22 cellular contexts compared by ENCODE assay signal in genomic region chr6:150652848-150653613, GRCh38. TPM values are rescaled to one million over a fixed set of nuclear protein-coding genes. Genes with fewer than 3 reads are reported as not detected.
A peak's percentile ranks its signal among the peaks of the same experiment; 100 is the strongest.
DNase-seq lines count a peak whose midpoint lies in the region; ATAC-seq and TF ChIP-seq lines count a peak whose summit lies in the region.
"Had no signal": no experiment of that assay in that cellular context is flagged by ENCODE, and none has a peak within 500 bp of the region (broad histone marks: within the 10 kb centered on the region; RNA-seq: fewer than 3 reads in every experiment).

No MANE protein-coding gene starts in this region.

- no peaks in the 10 kb centered on the region for H3K27me3 Mint-ChIP-seq in activated T-helper 17 cell treated with anti-CD3 and anti-CD28 coated beads, Interleukin-2, amount 50 U/mL, for 72 hours
- no peaks in the 10 kb centered on the region for H3K27me3 Mint-ChIP-seq in nephron (ENCODE audit: low read depth)

- H3K4me2 ChIP-seq in GM23248 (ENCODE audit: unreplicated experiment) = no peak overlapping the region
- no peak overlapping the region for H3K4me2 ChIP-seq in fibroblast of lung (ENCODE audit: extremely low read depth, insufficient read depth, low read length)

- no peaks in the 10 kb centered on the region; the same call in 1 of the 2 replicates for H3K27me3 ChIP-seq in GM23248 (replicated peaks; ENCODE audit: insufficient read depth)
- H3K27me3 ChIP-seq in fibroblast of lung (ENCODE audit: control insufficient read depth, insufficient read depth, low read length) = no peaks in the 10 kb centered on the region
- no peaks in the 10 kb centered on the region for H3K27me3 ChIP-seq in brain microvascular endothelial cell (replicated peaks)
- H3K27me3 ChIP-seq: gastroesophageal sphincter, SJSA1 had no signal

- H3K4me3 ChIP-seq in GM23248 = no peak overlapping the region
- no peak overlapping the region for H3K4me3 ChIP-seq in fibroblast of lung (replicated peaks in 1 of 4; ENCODE audit: control extremely low read depth in 1 of 4, insufficient read depth in 1 of 4, low read depth in 3 of 4, low read length in 4 of 4)
- H3K4me3 ChIP-seq in brain microvascular endothelial cell (ENCODE audit: low read depth, low read length) = no peak overlapping the region
- H3K4me3 ChIP-seq: gastroesophageal sphincter, SJSA1 had no signal

- no peaks in the 10 kb centered on the region for H3K79me2 ChIP-seq in GM23248 (ENCODE audit: insufficient read depth)
- no peaks in the 10 kb centered on the region for H3K79me2 ChIP-seq in fibroblast of lung (ENCODE audit: control insufficient read depth, insufficient read depth, low read length)

- TF ChIP-seq CTCF in fibroblast of lung (conservative IDR thresholded peaks at IDR 0.05 in 1 of 2, IDR thresholded peaks at IDR 0.05 in 1 of 2; ENCODE audit: low read depth in 1 of 2, low read length in 2 of 2) = no peak
- TF ChIP-seq CTCF in nephron (IDR thresholded peaks at IDR 0.05; ENCODE audit: unreplicated experiment in 3 of 3) = no peak
- TF ChIP-seq CTCF in brain microvascular endothelial cell (IDR thresholded peaks at IDR 0.05; ENCODE audit: low read depth, low read length, missing control alignments) = no peak

- DNase-seq in GM23248 (peak; percentile 43), fibroblast of lung (ENCODE audit: low read depth in 2 of 2) (peak; percentile 3 to 40), SHP77 treated with DMSO at 0.1 percent for 48 hours (lab: John Stamatoyannopoulos, UW) (no peak), brain microvascular endothelial cell (no peak), NCI-H2171 (lab: John Stamatoyannopoulos, UW) (no peak)
- DNase-seq: activated CD8-positive, alpha-beta memory T cell treated with anti-CD3 and anti-CD28 coated beads, Interleukin-2, amount 50 U/mL, for 4 hours; amniotic stem cell; central memory CD4-positive, alpha-beta T cell; IMR-90; MM.1S; NCI-H1436 treated with DMSO at 0.1 percent for 48 hours; NCI-H524; NK-92 treated with Interleukin-12 subunit alpha and Interleukin-12 subunit beta, amount 100 ng/mL, for 24 hours; nucleus accumbens; right cardiac atrium had no signal

- H3K9me3 Mint-ChIP-seq in activated T-helper 17 cell treated with anti-CD3 and anti-CD28 coated beads, Interleukin-2, amount 50 U/mL, for 72 hours = no peaks in the 10 kb centered on the region
- no peaks in the 10 kb centered on the region for H3K9me3 Mint-ChIP-seq in nephron

- peak; percentile 94 for ATAC-seq in activated T-helper 17 cell treated with anti-CD3 and anti-CD28 coated beads, Interleukin-2, amount 50 U/mL, for 72 hours (replicated peaks)
- ATAC-seq: gastroesophageal sphincter, Panc1, right cardiac atrium had no signal

- H3F3A ChIP-seq in GM23248 (ENCODE audit: insufficient read depth) = no peaks in the 10 kb centered on the region

- H3K4me3 Mint-ChIP-seq in activated T-helper 17 cell treated with anti-CD3 and anti-CD28 coated beads, Interleukin-2, amount 50 U/mL, for 72 hours = no peak overlapping the region
- no peak overlapping the region for H3K4me3 Mint-ChIP-seq in nephron

- no peaks in the 10 kb centered on the region for H3K9me3 ChIP-seq in GM23248 (ENCODE audit: low read depth)
- no peaks in the 10 kb centered on the region for H3K9me3 ChIP-seq in fibroblast of lung (ENCODE audit: control insufficient read depth, insufficient read depth, low read depth, low read length)
- H3K9me3 ChIP-seq: gastroesophageal sphincter, SJSA1 had no signal

- in situ Hi-C loops in GM23248 (cut with MboI) (no loop called here), brain microvascular endothelial cell (cut with HindIII; ENCODE audit: low pct_ligation_motif_present, low sequenced_read_pairs) (no loop called here)

- H2AFZ ChIP-seq in GM23248 (no peak overlapping the region), fibroblast of lung (ENCODE audit: low read length) (no peak overlapping the region)

- WGBS in GM23248 (ENCODE audit: low coverage in 1 of 2, low lambda C conversion rate in 2 of 2, missing lambda C conversion rate in 2 of 2), 2 experiments = 67 to 69% methylated on average over 7 of the region's 7 CpGs

- H3K9me2 ChIP-seq in GM23248 (ENCODE audit: insufficient read depth) = no peaks in the 10 kb centered on the region

- no peaks in the 10 kb centered on the region for H3K36me3 ChIP-seq in GM23248 (ENCODE audit: low read depth)
- H3K36me3 ChIP-seq in fibroblast of lung (ENCODE audit: control insufficient read depth, insufficient read depth, low read length) = no peaks in the 10 kb centered on the region
- H3K36me3 ChIP-seq in brain microvascular endothelial cell (replicated peaks) = no peaks in the 10 kb centered on the region
- H3K36me3 ChIP-seq: gastroesophageal sphincter, SJSA1 had no signal

- H4K20me1 ChIP-seq in GM23248 (ENCODE audit: insufficient read depth) = no peaks in the 10 kb centered on the region
- no peaks in the 10 kb centered on the region for H4K20me1 ChIP-seq in fibroblast of lung (ENCODE audit: control insufficient read depth, extremely low read depth, insufficient read depth, low read length)

- H3K27ac ChIP-seq in GM23248 (no peak overlapping the region), fibroblast of lung (ENCODE audit: insufficient read depth, low read length) (no peak overlapping the region), brain microvascular endothelial cell (no peak overlapping the region)
- H3K27ac ChIP-seq: C4-2B, gastroesophageal sphincter, SJSA1 had no signal

- no peak overlapping the region for H3K27ac Mint-ChIP-seq in activated T-helper 17 cell treated with anti-CD3 and anti-CD28 coated beads, Interleukin-2, amount 50 U/mL, for 72 hours
- H3K27ac Mint-ChIP-seq in nephron = peak overlapping the region in 2 of 3 experiments; percentile 44 to 68

- H3K9ac ChIP-seq in GM23248 (no peak overlapping the region), fibroblast of lung (ENCODE audit: insufficient read depth, low read length) (no peak overlapping the region)

- H3K36me3 Mint-ChIP-seq in activated T-helper 17 cell treated with anti-CD3 and anti-CD28 coated beads, Interleukin-2, amount 50 U/mL, for 72 hours (ENCODE audit: low read depth) = no peaks in the 10 kb centered on the region
- peaks cover 12% of the 10 kb centered on the region for H3K36me3 Mint-ChIP-seq in nephron (ENCODE audit: low read depth)

- H3K4me1 ChIP-seq in GM23248 (ENCODE audit: insufficient read depth) = no peaks in the 10 kb centered on the region
- no peaks in the 10 kb centered on the region for H3K4me1 ChIP-seq in fibroblast of lung (ENCODE audit: control insufficient read depth, extremely low read depth, insufficient read depth, low read length)
- H3K4me1 ChIP-seq: gastroesophageal sphincter, SJSA1 had no signal

- H3K4me1 Mint-ChIP-seq in activated T-helper 17 cell treated with anti-CD3 and anti-CD28 coated beads, Interleukin-2, amount 50 U/mL, for 72 hours = no peaks in the 10 kb centered on the region
- H3K4me1 Mint-ChIP-seq in nephron = peaks cover 19% of the 10 kb centered on the region

RNA-seq across cellular contexts. Expression of gene PLEKHG1, which starts 53.3 kb away (rescaled TPM):
- total RNA-seq in GM23248 (2014; rRNA removed; shearing (Covaris generic)) = 0.11 and 3.7 TPM in 2 replicates
- 0.20 and 0.51 TPM in 2 replicates for polyA plus RNA-seq in GM23248 (2016; fragmentation: Nextera tagmentation; extraction: Ambion mirVana)
- 1 to 10 TPM; 2.5 to 7.8 TPM for total RNA-seq in activated T-helper 17 cell treated with anti-CD3 and anti-CD28 coated beads, Interleukin-2, amount 50 U/mL, for 72 hours
- total RNA-seq in fibroblast of lung = 5.4 and 12.7 TPM in 2 replicates
- 0.30 and 1.7 TPM in 2 replicates for polyA plus RNA-seq in fibroblast of lung
- polyA plus RNA-seq in fibroblast of lung (2012) = 0.16 and 1.3 TPM in 2 replicates
- polyA minus RNA-seq in fibroblast of lung (ENCODE audit: low replicate concordance) = 0.63 and 3.6 TPM in 2 replicates
- total RNA-seq: myocyte had no signal

Comparison
In these comparisons a context has a peak if more than half of its experiments do, and no peak if none do; other contexts are left out.
1. DNase-seq: peak in GM23248 (single experiment) and fibroblast of lung (2 of 2); none in SHP77 treated with DMSO at 0.1 percent for 48 hours (single experiment), brain microvascular endothelial cell (single experiment) and NCI-H2171 (single experiment).